ENCODE assay signal across 26 cellular contexts in the genomic region with DNA sequence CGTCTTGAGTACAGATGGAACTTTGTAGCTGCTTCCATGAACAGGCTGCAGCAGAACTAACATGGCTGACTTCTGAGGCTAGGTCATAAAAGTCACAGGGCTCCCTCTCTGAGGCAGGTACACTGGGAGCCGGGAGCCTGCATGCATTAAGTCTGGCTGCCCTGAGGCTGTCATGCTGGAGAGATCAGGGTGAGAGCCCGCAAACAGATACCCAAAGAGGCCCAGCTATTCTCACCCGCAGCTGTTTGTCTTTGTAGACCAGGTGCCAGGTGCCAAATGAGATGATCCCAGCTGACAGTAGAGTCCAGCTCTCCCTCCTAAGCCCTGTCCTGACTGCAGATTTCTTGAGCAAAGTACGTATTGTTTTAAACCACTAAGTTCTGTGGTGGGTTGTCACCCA. TPM values are rescaled to one million over a fixed set of nuclear protein-coding genes. Genes with fewer than 3 reads are reported as not detected.
DNase-seq lines count a peak whose midpoint lies in the region; TF ChIP-seq lines count a peak whose summit lies in the region.
"Had no signal": no experiment of that assay in that cellular context is flagged by ENCODE, and none has a peak within 500 bp of the region (broad histone marks: within the 10 kb centered on the region; RNA-seq: fewer than 3 reads in every experiment).

No MANE protein-coding gene starts in this region.

- H3K9me3 ChIP-seq in ascending aorta: no peaks in the 10 kb centered on the region
- H3K9me3 ChIP-seq: HAP-1 had no signal

- CTCF ChIA-PET in activated CD4-positive, alpha-beta memory T cell treated with anti-CD3 and anti-CD28 coated beads for 36 hours (lab: Charles Lee): no interaction called here

- no peak overlapping the region for H3K27ac Mint-ChIP-seq in activated CD4-positive, alpha-beta memory T cell treated with anti-CD3 and anti-CD28 coated beads for 36 hours
- H3K27ac Mint-ChIP-seq: T-helper 17 cell had no signal

- POLR2A ChIA-PET in activated CD4-positive, alpha-beta memory T cell treated with anti-CD3 and anti-CD28 coated beads for 36 hours (lab: Charles Lee): no interaction called here

- no peaks in the 10 kb centered on the region for H3K36me3 ChIP-seq in ascending aorta
- H3K36me3 ChIP-seq: BLaER1 treated with 17β-estradiol and CSF1 and Interleukin-3, amounts not matched to agents 10 nM and 100 nM; HAP-1 had no signal

- H3K27me3 ChIP-seq in ascending aorta: no peaks in the 10 kb centered on the region
- H3K27me3 ChIP-seq: BLaER1 treated with 17β-estradiol and CSF1 and Interleukin-3, amounts not matched to agents 10 nM and 100 nM had no signal

- H3K4me3 ChIP-seq in ascending aorta: no peak overlapping the region
- H3K4me3 ChIP-seq: BLaER1 treated with 17β-estradiol and CSF1 and Interleukin-3, amounts not matched to agents 10 nM and 100 nM; GM23248; HAP-1; SK-N-MC had no signal

- H3K4me1 Mint-ChIP-seq in activated CD4-positive, alpha-beta memory T cell treated with anti-CD3 and anti-CD28 coated beads for 36 hours (ENCODE audit: low read depth): peaks cover 11% of the 10 kb centered on the region

- H3K4me3 Mint-ChIP-seq in activated CD4-positive, alpha-beta memory T cell treated with anti-CD3 and anti-CD28 coated beads for 36 hours: no peak overlapping the region
- H3K4me3 Mint-ChIP-seq: CD4-positive, alpha-beta memory T cell; T-helper 17 cell had no signal

- no peak for TF ChIP-seq CTCF in ascending aorta (IDR thresholded peaks at IDR 0.05)

- peaks cover 13% of the 10 kb centered on the region for H3K27me3 Mint-ChIP-seq in activated CD4-positive, alpha-beta memory T cell treated with anti-CD3 and anti-CD28 coated beads for 36 hours

- H3K36me3 Mint-ChIP-seq in activated CD4-positive, alpha-beta memory T cell treated with anti-CD3 and anti-CD28 coated beads for 36 hours: no peaks in the 10 kb centered on the region

- H3K9me3 Mint-ChIP-seq in activated CD4-positive, alpha-beta memory T cell treated with anti-CD3 and anti-CD28 coated beads for 36 hours: no peaks in the 10 kb centered on the region

- intact Hi-C loops in activated CD4-positive, alpha-beta memory T cell treated with anti-CD3 and anti-CD28 coated beads for 36 hours (cut with micrococcal nuclease): no loop called here
- intact Hi-C loops in ascending aorta (cut with DNase I): no loop called here

- H3K4me1 ChIP-seq in ascending aorta: no peaks in the 10 kb centered on the region
- H3K4me1 ChIP-seq: HAP-1 had no signal

- peak; percentile 44 for DNase-seq in DMS53 (lab: John Stamatoyannopoulos, UW)
- no peak for DNase-seq in DMS53 treated with DMSO at 0.1 percent for 48 hours (lab: John Stamatoyannopoulos, UW; ENCODE audit: unreplicated experiment)
- peak; percentile 85 for DNase-seq in COLO668 (lab: John Stamatoyannopoulos, UW; ENCODE audit: unreplicated experiment)
- peak; percentile 70 to 76 for DNase-seq in NCI-H526 (lab: John Stamatoyannopoulos, UW)
- DNase-seq in left kidney (ENCODE audit: low read depth, low spot score): peak; percentile 18
- DNase-seq in HuH-7.5 (ENCODE audit: low spot score): no peak
- no peak for DNase-seq in activated CD4-positive, alpha-beta memory T cell treated with anti-CD3 and anti-CD28 coated beads for 36 hours
- DNase-seq in ascending aorta (ENCODE audit: low spot score in 2 of 2): no peak
- DNase-seq: ACHN; CD4-positive, alpha-beta memory T cell; GM23248; KG1; NCI-H1105; NCI-H187; NCI-H2107; NCI-H2227 treated with DMSO at 0.1 percent for 48 hours; NCI-H774; PC-3; SHP77 treated with DMSO at 0.1 percent for 48 hours; SW 1271; T-helper 17 cell had no signal

- no peak overlapping the region for H3K27ac ChIP-seq in ascending aorta
- H3K27ac ChIP-seq: 22Rv1; BLaER1 treated with 17β-estradiol and CSF1 and Interleukin-3, amounts not matched to agents 10 nM and 100 nM; GM23248; RWPE1; SK-N-MC had no signal

RNA-seq across cellular contexts. Expression of gene SLCO3A1, which starts 8.6 kb away (rescaled TPM):
- total RNA-seq in activated CD4-positive, alpha-beta memory T cell treated with anti-CD3 and anti-CD28 coated beads for 36 hours: 10 to 100 TPM; 10.8 to 12.7 TPM
- 53.2 TPM for total RNA-seq in ascending aorta

Comparison
In these comparisons a context has a peak if more than half of its experiments do, and no peak if none do; other contexts are left out.
1. DNase-seq: peak in DMS53 (single experiment), COLO668 (single experiment), NCI-H526 (2 of 2) and left kidney (single experiment); none in DMS53 treated with DMSO at 0.1 percent for 48 hours (single experiment), HuH-7.5 (single experiment), activated CD4-positive, alpha-beta memory T cell treated with anti-CD3 and anti-CD28 coated beads for 36 hours (single experiment) and ascending aorta (0 of 2).